Comparison of ENCODE assay signal across 14 cellular contexts in genomic region chr6:10453596-10453995, GRCh38. TPM values are rescaled to one million over a fixed set of nuclear protein-coding genes. Genes with fewer than 3 reads are reported as not detected.
DNase-seq lines count a peak whose midpoint lies in the region; ATAC-seq and TF ChIP-seq lines count a peak whose summit lies in the region.
"Had no signal": no experiment of that assay in that cellular context is flagged by ENCODE, and none has a peak within 500 bp of the region (broad histone marks: within the 10 kb centered on the region; RNA-seq: fewer than 3 reads in every experiment).

No MANE protein-coding gene starts in this region.

- H4K91ac ChIP-seq in trophoblast cell (ENCODE audit: low read depth, low read length), result no peak overlapping the region

- H2AFZ ChIP-seq in PC-9, result no peak overlapping the region
- H2AFZ ChIP-seq in trophoblast cell (ENCODE audit: insufficient read depth, low read length, poor library complexity), result no peak overlapping the region

- H3K36me3 ChIP-seq in PC-9 (ENCODE audit: low read depth) (no peaks in the 10 kb centered on the region), trophoblast cell (ENCODE audit: control insufficient read depth in 1 of 2, insufficient read depth in 2 of 2, low read length in 2 of 2) (no peaks in the 10 kb centered on the region)
- H3K36me3 ChIP-seq: BE2C had no signal

- no peak for TF ChIP-seq CTCF in PC-9 (conservative IDR thresholded peaks at IDR 0.05)

- no peak overlapping the region for H2AK5ac ChIP-seq in trophoblast cell (ENCODE audit: low read length)

- no peak overlapping the region for H4K8ac ChIP-seq in trophoblast cell (ENCODE audit: low read depth, low read length)

- no peak overlapping the region for H2BK5ac ChIP-seq in trophoblast cell (ENCODE audit: low read depth, low read length, poor library complexity)

- POLR2A ChIA-PET in PC-9 (lab: Charles Lee; ENCODE audit: unreplicated experiment), result interaction anchor here (0.7 kb wide), 1 partner anchor 294 kb away, joined by 6 read pairs; the partner anchor contains the start of gene TMEM14B
- POLR2A ChIA-PET in activated CD8-positive, alpha-beta T cell treated with anti-CD3 and anti-CD28 coated beads, Interleukin-2, amount 10 ng/mL, durations not matched to agents 7 days and 5 days (lab: Charles Lee), result no interaction called here

- no TSS peak for BruUV-seq in PC-9 (replicated peaks; lab: Mats Ljungman, UMichigan)

- H3K27me3 Mint-ChIP-seq in activated CD8-positive, alpha-beta T cell treated with anti-CD3 and anti-CD28 coated beads, Interleukin-2, amount 10 ng/mL, durations not matched to agents 7 days and 5 days (ENCODE audit: low read depth), result peaks cover 9% of the 10 kb centered on the region

- no peak overlapping the region for H3K27ac Mint-ChIP-seq in activated CD8-positive, alpha-beta T cell treated with anti-CD3 and anti-CD28 coated beads, Interleukin-2, amount 10 ng/mL, durations not matched to agents 7 days and 5 days
- H3K27ac Mint-ChIP-seq: CD4-positive, alpha-beta memory T cell had no signal

- H3K4me1 ChIP-seq in PC-9 (replicated peaks; ENCODE audit: insufficient read depth), result peaks cover 32% of the 10 kb centered on the region
- H3K4me1 ChIP-seq in trophoblast cell (ENCODE audit: control insufficient read depth in 1 of 2, insufficient read depth in 2 of 2, low read length in 2 of 2), result peaks cover 2 to 7% of the 10 kb centered on the region in 2 experiments
- H3K4me1 ChIP-seq: BE2C had no signal

- H3K79me1 ChIP-seq in trophoblast cell (ENCODE audit: low read length), result no peaks in the 10 kb centered on the region

- H3K9me3 ChIP-seq in PC-9 (ENCODE audit: insufficient read depth, low read depth) (no peaks in the 10 kb centered on the region), trophoblast cell (ENCODE audit: insufficient read depth, low read depth, low read length) (peaks cover 1% of the 10 kb centered on the region)
- H3K9me3 ChIP-seq: BE2C had no signal

- H3K4me2 ChIP-seq in PC-9 (peak overlapping the region; percentile 9), trophoblast cell (ENCODE audit: low read length) (no peak overlapping the region)

- H3K79me2 ChIP-seq in PC-9 (ENCODE audit: low read depth) (no peaks in the 10 kb centered on the region), trophoblast cell (ENCODE audit: control insufficient read depth, insufficient read depth, low read length, poor library complexity) (no peaks in the 10 kb centered on the region)

- H4K20me1 ChIP-seq in PC-9 (ENCODE audit: insufficient read depth), result no peaks in the 10 kb centered on the region

- H3K4me3 Mint-ChIP-seq in activated CD8-positive, alpha-beta T cell treated with anti-CD3 and anti-CD28 coated beads, Interleukin-2, amount 10 ng/mL, durations not matched to agents 7 days and 5 days, result no peak overlapping the region
- H3K4me3 Mint-ChIP-seq: CD4-positive, alpha-beta memory T cell had no signal

- no peaks in the 10 kb centered on the region for H3K9me3 Mint-ChIP-seq in activated CD8-positive, alpha-beta T cell treated with anti-CD3 and anti-CD28 coated beads, Interleukin-2, amount 10 ng/mL, durations not matched to agents 7 days and 5 days (ENCODE audit: insufficient read depth)

- H3K4me1 Mint-ChIP-seq in activated CD8-positive, alpha-beta T cell treated with anti-CD3 and anti-CD28 coated beads, Interleukin-2, amount 10 ng/mL, durations not matched to agents 7 days and 5 days (ENCODE audit: low read depth), result no peaks in the 10 kb centered on the region
- H3K4me1 Mint-ChIP-seq: CD4-positive, alpha-beta memory T cell had no signal

- H3K9me2 ChIP-seq in PC-9 (ENCODE audit: insufficient read depth), result no peaks in the 10 kb centered on the region

- H3K36me3 Mint-ChIP-seq in activated CD8-positive, alpha-beta T cell treated with anti-CD3 and anti-CD28 coated beads, Interleukin-2, amount 10 ng/mL, durations not matched to agents 7 days and 5 days (ENCODE audit: low read depth), result no peaks in the 10 kb centered on the region
- H3K36me3 Mint-ChIP-seq: CD4-positive, alpha-beta memory T cell had no signal

- no peak overlapping the region for H3K14ac ChIP-seq in trophoblast cell (ENCODE audit: low read length)

- no peak overlapping the region for H3K18ac ChIP-seq in trophoblast cell (ENCODE audit: low read length)

- ATAC-seq in HG03342 (IDR thresholded peaks at IDR 0.05; ENCODE audit: unreplicated experiment), result no peak
- ATAC-seq in activated CD8-positive, alpha-beta T cell treated with anti-CD3 and anti-CD28 coated beads, Interleukin-2, amount 10 ng/mL, durations not matched to agents 7 days and 5 days, result no peak

- DNase-seq in ELR (ENCODE audit: low read depth), result peak; percentile 45
- DNase-seq in PC-9, result peak; percentile 31 to 82
- DNase-seq in glomerular visceral epithelial cell (ENCODE audit: extremely low spot score), result peak; percentile 6
- peak; percentile 28 to 81 for DNase-seq in trophoblast cell
- no peak for DNase-seq in NCI-H2029 (lab: John Stamatoyannopoulos, UW)
- no peak for DNase-seq in medulla oblongata (ENCODE audit: extremely low spot score)
- DNase-seq in activated CD8-positive, alpha-beta T cell treated with anti-CD3 and anti-CD28 coated beads, Interleukin-2, amount 10 ng/mL, durations not matched to agents 7 days and 5 days, result no peak
- DNase-seq: BE2C; CD4-positive, alpha-beta memory T cell; DMS79; GDM1; IMR-90 had no signal

- no peaks in the 10 kb centered on the region for H3K27me3 ChIP-seq in PC-9 (ENCODE audit: insufficient read depth, low read depth)
- H3K27me3 ChIP-seq in trophoblast cell (ENCODE audit: insufficient read depth, low read length), result no peaks in the 10 kb centered on the region
- H3K27me3 ChIP-seq: BE2C had no signal

- no peak overlapping the region for H3K9ac ChIP-seq in trophoblast cell (ENCODE audit: low read length)

- no peak overlapping the region for H3K4me3 ChIP-seq in PC-9
- no peak overlapping the region for H3K4me3 ChIP-seq in trophoblast cell (ENCODE audit: low read depth, low read length)

- H2BK120ac ChIP-seq in trophoblast cell (ENCODE audit: insufficient read depth, low read length, poor library complexity), result no peak overlapping the region

- intact Hi-C loops in PC-9 (cut with micrococcal nuclease; ENCODE audit: unreplicated experiment), result no loop called here

- H3K27ac ChIP-seq in PC-9 (peak overlapping the region; percentile 96), trophoblast cell (ENCODE audit: low read depth, low read length) (no peak overlapping the region)
- H3K27ac ChIP-seq: C4-2B had no signal

- H3F3A ChIP-seq in PC-9 (ENCODE audit: insufficient read depth, low read depth), result peaks cover 6% of the 10 kb centered on the region; the same call in 1 of the 2 replicates

- no peak overlapping the region for H3K4ac ChIP-seq in trophoblast cell (ENCODE audit: low read depth, low read length)

- no peak overlapping the region for H4K12ac ChIP-seq in trophoblast cell (ENCODE audit: low read depth, low read length)

- CTCF ChIA-PET in PC-9 (lab: Charles Lee), result no interaction called here
- CTCF ChIA-PET in activated CD8-positive, alpha-beta T cell treated with anti-CD3 and anti-CD28 coated beads, Interleukin-2, amount 10 ng/mL, durations not matched to agents 7 days and 5 days (lab: Charles Lee), result no interaction called here

- H2BK12ac ChIP-seq in trophoblast cell (ENCODE audit: low read length), result no peak overlapping the region

- H3K23ac ChIP-seq in trophoblast cell (ENCODE audit: low read length), result no peak overlapping the region

RNA-seq across cellular contexts. Expression of gene TFAP2A, which starts 38.7 kb away (rescaled TPM):
- total RNA-seq in PC-9 (2021), result 37.0 and 43.8 TPM in 2 replicates
- 329 and 338 TPM in 2 replicates for polyA plus RNA-seq in trophoblast cell (2013)
- total RNA-seq in activated CD8-positive, alpha-beta T cell treated with anti-CD3 and anti-CD28 coated beads, Interleukin-2, amount 10 ng/mL, durations not matched to agents 7 days and 5 days, result not detected
- total RNA-seq: CD4-positive, alpha-beta memory T cell had no signal
- polyA plus RNA-seq: CD4-positive, alpha-beta memory T cell had no signal

Comparison
In these comparisons a context has a peak if more than half of its experiments do, and no peak if none do; other contexts are left out.
1. DNase-seq: peak in ELR (single experiment), PC-9 (2 of 2), glomerular visceral epithelial cell (single experiment) and trophoblast cell (2 of 2); none in NCI-H2029 (single experiment), medulla oblongata (single experiment) and activated CD8-positive, alpha-beta T cell treated with anti-CD3 and anti-CD28 coated beads, Interleukin-2, amount 10 ng/mL, durations not matched to agents 7 days and 5 days (single experiment).
2. RNA of gene TFAP2A, which starts 38.7 kb away (total RNA-seq): 37.0 to 43.8 TPM in PC-9; not detected in activated CD8-positive, alpha-beta T cell treated with anti-CD3 and anti-CD28 coated beads, Interleukin-2, amount 10 ng/mL, durations not matched to agents 7 days and 5 days; every median in the first group is over 10 times any median in the second.